18 cellular contexts compared by ENCODE assay signal in the genomic region with DNA sequence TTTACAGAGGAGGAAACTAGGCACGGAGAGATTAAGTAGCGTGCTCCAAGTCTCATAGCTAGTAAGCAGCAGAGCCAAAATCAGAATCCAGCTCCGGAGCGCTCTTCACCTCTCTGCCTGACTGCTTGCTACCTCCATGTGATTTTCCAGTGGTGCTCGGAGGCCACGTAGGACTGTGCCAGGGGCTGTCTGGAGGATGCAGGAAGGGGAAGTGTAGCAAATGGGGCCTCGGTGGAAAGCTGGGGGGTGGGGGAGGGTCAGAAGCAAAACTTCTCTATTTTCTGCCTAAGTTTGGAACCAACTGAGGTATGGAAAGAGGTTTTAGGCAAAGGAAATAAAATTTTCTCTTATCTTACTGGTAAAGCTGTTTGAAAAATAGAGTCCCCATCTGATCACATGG.
A peak's percentile ranks its signal among the peaks of the same experiment; 100 is the strongest.
DNase-seq lines count a peak whose midpoint lies in the region; ATAC-seq and TF ChIP-seq lines count a peak whose summit lies in the region.
"Had no signal": no experiment of that assay in that cellular context is flagged by ENCODE, and none has a peak within 500 bp of the region (broad histone marks: within the 10 kb centered on the region; RNA-seq: fewer than 3 reads in every experiment).

No MANE protein-coding gene starts in this region.

- H3K36me3 Mint-ChIP-seq in IgD-negative memory B cell, result peaks cover 9% of the 10 kb centered on the region

- no peaks in the 10 kb centered on the region for H3K27me3 Mint-ChIP-seq in IgD-negative memory B cell
- H3K27me3 Mint-ChIP-seq: activated naive CD8-positive, alpha-beta T cell treated with anti-CD3 and anti-CD28 coated beads, Interleukin-2, amount 50 U/mL, for 24 hours had no signal

- DNase-seq in Ammon's horn (ENCODE audit: low spot score), result peak; percentile 46
- DNase-seq in UCSD-AML1 (lab: John Stamatoyannopoulos, UW; ENCODE audit: unreplicated experiment), result peak; percentile 61
- peak; percentile 57 for DNase-seq in lower lobe of right lung
- DNase-seq in testis, result no peak
- no peak for DNase-seq in G401 (ENCODE audit: low spot score)
- DNase-seq in ACHN, result no peak
- DNase-seq: activated CD4-positive, CD25-positive, alpha-beta regulatory T cell treated with anti-CD3 and anti-CD28 coated beads, Interleukin-2, amount 50 U/mL, for 72 hours; activated naive CD8-positive, alpha-beta T cell treated with anti-CD3 and anti-CD28 coated beads, Interleukin-2, amount 50 U/mL, for 24 hours; effector memory CD4-positive, alpha-beta T cell; NCI-H1105; stimulated activated CD4-positive, alpha-beta T cell treated with anti-CD3 and anti-CD28 coated beads, Interleukin-4, amount 100 ng/mL, for 1 hour had no signal

- no peak overlapping the region for H3K27ac ChIP-seq in lower lobe of right lung
- no peak overlapping the region for H3K27ac ChIP-seq in testis
- H3K27ac ChIP-seq: cardiac muscle cell, hepatocyte, suprapubic skin had no signal

- intact Hi-C loops in lower lobe of right lung (cut with DNase I), result no loop called here
- intact Hi-C loops in testis (cut with DNase I; ENCODE audit: low total_unique reads), result no loop called here

- ATAC-seq in lower lobe of right lung (peak; percentile 68 to 77), HG03432 (IDR thresholded peaks at IDR 0.05; ENCODE audit: unreplicated experiment) (no peak)
- ATAC-seq: GM12878 had no signal

- WGBS in testis, 2 donors, result 76 to 77% methylated on average over 7 of the region's 7 CpGs

- H3K4me1 ChIP-seq in lower lobe of right lung, result peaks cover 17% of the 10 kb centered on the region
- H3K4me1 ChIP-seq in testis, result no peaks in the 10 kb centered on the region
- H3K4me1 ChIP-seq: suprapubic skin had no signal

- no peaks in the 10 kb centered on the region for H3K9me3 Mint-ChIP-seq in IgD-negative memory B cell
- H3K9me3 Mint-ChIP-seq: activated naive CD8-positive, alpha-beta T cell treated with anti-CD3 and anti-CD28 coated beads, Interleukin-2, amount 50 U/mL, for 24 hours; activated T-helper 1 cell treated with anti-CD3 and anti-CD28 coated beads, Interleukin-12 subunit alpha, Interleukin-12 subunit beta, Interleukin-2, Interleukin-4 antibody, amounts not matched to agents 30 ng/mL and 10 ng/mL and 1 ng/mL, durations not matched to agents 14 hours and 24 hours and 36 hours had no signal

- H3K9me3 ChIP-seq in lower lobe of right lung, result no peaks in the 10 kb centered on the region
- H3K9me3 ChIP-seq in testis, result no peaks in the 10 kb centered on the region
- H3K9me3 ChIP-seq: suprapubic skin had no signal

- H3K27me3 ChIP-seq in lower lobe of right lung (ENCODE audit: low read depth), result no peaks in the 10 kb centered on the region
- no peaks in the 10 kb centered on the region for H3K27me3 ChIP-seq in testis
- H3K27me3 ChIP-seq: cardiac muscle cell, hepatocyte, suprapubic skin had no signal

- H3K4me1 Mint-ChIP-seq in IgD-negative memory B cell, result peaks cover 5 to 16% (median 14%) of the 10 kb centered on the region in 3 donors

- in situ Hi-C loops in G401 (cut with HindIII; ENCODE audit: low sequenced_read_pairs) (no loop called here), ACHN (cut with HindIII; ENCODE audit: low pct_ligation_motif_present, low pct_unique_long_range_greater_than_20kb, low sequenced_read_pairs) (no loop called here)

- H3K4me3 ChIP-seq in lower lobe of right lung (no peak overlapping the region), testis (no peak overlapping the region)
- H3K4me3 ChIP-seq: cardiac muscle cell, GM12878, hepatocyte, suprapubic skin had no signal

- H3K4me3 Mint-ChIP-seq in IgD-negative memory B cell, result peak overlapping the region in 3 of 4 donors; percentile 1 to 14 (median 13)
- H3K4me3 Mint-ChIP-seq: activated naive CD8-positive, alpha-beta T cell treated with anti-CD3 and anti-CD28 coated beads, Interleukin-2, amount 50 U/mL, for 24 hours; activated T-helper 1 cell treated with anti-CD3 and anti-CD28 coated beads, Interleukin-12 subunit alpha, Interleukin-12 subunit beta, Interleukin-2, Interleukin-4 antibody, amounts not matched to agents 30 ng/mL and 10 ng/mL and 1 ng/mL, durations not matched to agents 14 hours and 24 hours and 36 hours had no signal

- TF ChIP-seq CTCF in lower lobe of right lung (IDR thresholded peaks at IDR 0.05) (no peak), testis (IDR thresholded peaks at IDR 0.05) (no peak)

- no peak for TF ChIP-seq POLR2A in testis (IDR thresholded peaks at IDR 0.05)

- peak overlapping the region in 1 of 3 donors; percentile 49 for H3K27ac Mint-ChIP-seq in IgD-negative memory B cell
- H3K27ac Mint-ChIP-seq: activated naive CD8-positive, alpha-beta T cell treated with anti-CD3 and anti-CD28 coated beads, Interleukin-2, amount 50 U/mL, for 24 hours; activated T-helper 1 cell treated with anti-CD3 and anti-CD28 coated beads, Interleukin-12 subunit alpha, Interleukin-12 subunit beta, Interleukin-2, Interleukin-4 antibody, amounts not matched to agents 30 ng/mL and 10 ng/mL and 1 ng/mL, durations not matched to agents 14 hours and 24 hours and 36 hours had no signal

- peaks cover 4% of the 10 kb centered on the region for H3K36me3 ChIP-seq in lower lobe of right lung
- no peaks in the 10 kb centered on the region for H3K36me3 ChIP-seq in testis (ENCODE audit: low read depth, missing control alignments)
- H3K36me3 ChIP-seq: cardiac muscle cell, suprapubic skin had no signal

Comparison
In these comparisons a context has a peak if more than half of its experiments do, and no peak if none do; other contexts are left out.
1. DNase-seq: peak in Ammon's horn (single experiment), UCSD-AML1 (single experiment) and lower lobe of right lung (single experiment); none in testis (single experiment), G401 (single experiment) and ACHN (single experiment).